ENCODE assay signal across 23 cellular contexts in genomic region chr1:161986328-161986727, GRCh38. TPM values are rescaled to one million over a fixed set of nuclear protein-coding genes. Genes with fewer than 3 reads are reported as not detected.
DNase-seq lines count a peak whose midpoint lies in the region; ATAC-seq, FAIRE-seq and TF ChIP-seq lines count a peak whose summit lies in the region.
"Had no signal": no experiment of that assay in that cellular context is flagged by ENCODE, and none has a peak within 500 bp of the region (broad histone marks: within the 10 kb centered on the region; RNA-seq: fewer than 3 reads in every experiment).

No MANE protein-coding gene starts in this region.

- no peak for TF ChIP-seq CTCF in chondrocyte (IDR thresholded peaks at IDR 0.05)

- H3K4me1 Mint-ChIP-seq in chondrocyte (ENCODE audit: low read depth) = no peaks in the 10 kb centered on the region
- H3K4me1 Mint-ChIP-seq: activated naive CD8-positive, alpha-beta T cell treated with anti-CD3 and anti-CD28 coated beads, Interleukin-2, amount 50 U/mL, for 24 hours; CD4-positive, alpha-beta memory T cell; endodermal cell had no signal

- H3K27ac Mint-ChIP-seq in chondrocyte (ENCODE audit: unreplicated experiment) = no peak overlapping the region
- H3K27ac Mint-ChIP-seq: activated naive CD8-positive, alpha-beta T cell treated with anti-CD3 and anti-CD28 coated beads, Interleukin-2, amount 50 U/mL, for 24 hours; CD4-positive, alpha-beta memory T cell; endodermal cell had no signal

- no peak for TF ChIP-seq POLR2A in H54 (IDR thresholded peaks at IDR 0.05; ENCODE audit: low read depth, low read length)

- DNase-seq in EH (ENCODE audit: low read depth) (peak; percentile 48), chondrocyte (ENCODE audit: low spot score) (peak; percentile 38), sciatic nerve (ENCODE audit: low spot score) (no peak), H54 (ENCODE audit: insufficient read length, low spot score) (no peak), NAMALWA (ENCODE audit: low spot score) (no peak), GM19240 (ENCODE audit: insufficient read length, low spot score) (no peak), DMS 273 treated with DMSO at 0.1 percent for 48 hours (lab: John Stamatoyannopoulos, UW) (no peak)
- DNase-seq: ACHN; activated naive CD8-positive, alpha-beta T cell treated with anti-CD3 and anti-CD28 coated beads, Interleukin-2, amount 50 U/mL, for 24 hours; CD4-positive, alpha-beta memory T cell; DMS53; endodermal cell; GOT3; NCI-H774; stimulated activated CD4-positive, alpha-beta T cell treated with anti-CD3 and anti-CD28 coated beads, Interleukin-12 subunit alpha, Interleukin-12 subunit beta, amount 100 ng/mL, for 4 hours; T1000 had no signal

- H3K27ac ChIP-seq in layer of hippocampus (ENCODE audit: low read depth, low read length) = peak overlapping the region; percentile 70

- H3K27me3 ChIP-seq in layer of hippocampus (ENCODE audit: control insufficient read depth, insufficient read depth, low read length) = no peaks in the 10 kb centered on the region
- H3K27me3 ChIP-seq: tibial nerve had no signal

- no peak overlapping the region for H3K4me3 Mint-ChIP-seq in chondrocyte (ENCODE audit: unreplicated experiment)
- H3K4me3 Mint-ChIP-seq: activated naive CD8-positive, alpha-beta T cell treated with anti-CD3 and anti-CD28 coated beads, Interleukin-2, amount 50 U/mL, for 24 hours; CD4-positive, alpha-beta memory T cell; endodermal cell had no signal

- H3K27me3 Mint-ChIP-seq in chondrocyte (ENCODE audit: low read depth) = no peaks in the 10 kb centered on the region
- H3K27me3 Mint-ChIP-seq: activated naive CD8-positive, alpha-beta T cell treated with anti-CD3 and anti-CD28 coated beads, Interleukin-2, amount 50 U/mL, for 24 hours had no signal

- H3K9me3 Mint-ChIP-seq in chondrocyte (ENCODE audit: low read depth) = peaks cover 24% of the 10 kb centered on the region

- intact Hi-C loops in sciatic nerve (cut with DNase I) = no loop called here

- H3K36me3 Mint-ChIP-seq in chondrocyte (ENCODE audit: low read depth) = peaks cover 62% of the 10 kb centered on the region

- no peak for FAIRE-seq in H54 (lab: Jason Lieb, UNC)
- FAIRE-seq: frontal cortex, RCC 7860 had no signal

- peak; percentile 36 for ATAC-seq in sciatic nerve
- ATAC-seq: activated CD4-positive, CD25-positive, alpha-beta regulatory T cell treated with anti-CD3 and anti-CD28 coated beads, Interleukin-2, amount 50 U/mL, for 24 hours; activated naive CD8-positive, alpha-beta T cell treated with anti-CD3 and anti-CD28 coated beads, Interleukin-2, amount 50 U/mL, for 24 hours; left lobe of liver; SK-N-SH treated with all-trans-retinoic acid at 6 μM for 48 hours had no signal

RNA-seq across cellular contexts. Expression of gene OLFML2B, which starts 37.3 kb away (rescaled TPM):
- total RNA-seq in chondrocyte (44.6 to 120 TPM (median 113 TPM) in 3 replicates), sciatic nerve (50.3 TPM)

Comparison
In these comparisons a context has a peak if more than half of its experiments do, and no peak if none do; other contexts are left out.
1. DNase-seq: peak in EH (single experiment) and chondrocyte (single experiment); none in sciatic nerve (single experiment), H54 (single experiment), NAMALWA (single experiment), GM19240 (single experiment) and DMS 273 treated with DMSO at 0.1 percent for 48 hours (single experiment).